Comparison of ENCODE assay signal across 8 cellular contexts in the genomic region with DNA sequence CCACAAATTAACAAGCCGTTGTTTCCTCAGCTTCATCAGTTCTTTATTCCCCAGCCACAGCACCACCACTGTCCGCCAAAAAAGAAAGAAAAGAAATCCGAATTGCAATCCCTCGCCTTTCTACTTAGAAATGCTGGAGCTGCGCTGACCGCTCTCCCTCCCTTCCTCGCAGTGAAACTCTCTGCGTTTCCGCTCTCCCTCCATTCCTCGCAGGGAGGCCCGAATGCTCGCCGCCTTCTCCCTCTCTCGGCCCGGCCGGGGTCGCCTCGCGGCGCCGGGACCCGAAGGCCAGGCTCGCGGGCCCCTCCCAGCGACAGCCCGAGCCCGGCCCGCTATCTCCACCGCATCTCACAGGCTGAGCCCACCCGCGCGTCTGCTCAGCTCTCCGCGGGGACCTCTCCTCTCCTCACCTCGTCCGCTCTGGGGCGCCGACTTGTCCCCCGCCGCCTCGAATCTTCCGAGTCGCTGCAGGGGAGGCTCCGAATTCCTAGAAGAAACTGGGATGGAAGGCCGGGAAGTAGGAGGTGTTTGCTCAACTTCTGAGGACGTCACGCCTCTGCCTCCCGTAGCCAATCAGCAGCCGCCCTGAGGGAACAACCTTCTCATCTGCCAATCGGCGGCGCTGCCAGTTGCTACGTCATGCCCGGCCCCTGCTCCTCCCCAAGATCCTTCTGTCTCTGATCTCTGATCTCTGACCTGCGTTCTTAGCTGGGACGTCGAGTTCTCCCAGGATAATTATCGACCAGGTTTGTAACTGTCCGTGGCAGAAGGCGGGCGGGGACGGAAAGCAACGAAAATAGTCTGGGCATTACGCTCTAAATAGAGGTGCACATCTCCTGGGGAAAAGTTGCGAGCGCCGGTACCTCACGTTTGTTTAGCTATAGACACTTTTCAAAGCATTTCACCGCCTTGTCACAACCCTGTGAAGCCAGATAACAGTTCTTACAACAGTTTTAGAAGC. TPM values are rescaled to one million over a fixed set of nuclear protein-coding genes. Genes with fewer than 3 reads are reported as not detected.
DNase-seq lines count a peak whose midpoint lies in the region; ATAC-seq and TF ChIP-seq lines count a peak whose summit lies in the region.

A gene (minus strand): TSS at position 499 of the 961 bp plus-strand sequence. CDS start 10,523 bp downstream, outside the sequence.

- ATAC-seq in GM19023 (IDR thresholded peaks at IDR 0.05; ENCODE audit: unreplicated experiment) (peak; percentile 100), HG03196 (IDR thresholded peaks at IDR 0.05; ENCODE audit: unreplicated experiment) (peak; percentile 100), lower lobe of right lung (peak; percentile 98 to 99)
- ATAC-seq in activated CD8-positive, alpha-beta memory T cell treated with anti-CD3 and anti-CD28 coated beads, Interleukin-2, amount 10 ng/mL, durations not matched to agents 7 days and 5 days, result peak; percentile 99
- peak; percentile 92 for ATAC-seq in effector memory CD8-positive, alpha-beta T cell (replicated peaks)

- peaks cover 29% of the 10 kb centered on the region for H3K27me3 Mint-ChIP-seq in activated CD8-positive, alpha-beta memory T cell treated with anti-CD3 and anti-CD28 coated beads, Interleukin-2, amount 10 ng/mL, durations not matched to agents 7 days and 5 days
- peaks cover 18 to 28% of the 10 kb centered on the region in 2 donors for H3K27me3 Mint-ChIP-seq in effector memory CD8-positive, alpha-beta T cell

- intact Hi-C loops in A673 (cut with micrococcal nuclease; ENCODE audit: unreplicated experiment) (loop anchor here (5.0 kb wide), 2 partner anchors 127 to 158 kb away; a partner anchor contains a TSS), lower lobe of right lung (cut with DNase I) (no loop called here)

- H3K4me1 ChIP-seq in A673 (ENCODE audit: insufficient read depth, low read length, poor library complexity, severe bottlenecking) (peaks cover 29% of the 10 kb centered on the region), lower lobe of right lung (peaks cover 5% of the 10 kb centered on the region)

- H3K27ac Mint-ChIP-seq in activated CD8-positive, alpha-beta memory T cell treated with anti-CD3 and anti-CD28 coated beads, Interleukin-2, amount 10 ng/mL, durations not matched to agents 7 days and 5 days, result peak within 1 kb of the TSS; percentile 62
- peak within 1 kb of the TSS; percentile 90 to 95 for H3K27ac Mint-ChIP-seq in effector memory CD8-positive, alpha-beta T cell

- H3K4me3 ChIP-seq in A673 (ENCODE audit: low read depth, low read length, poor library complexity, severe bottlenecking) (peak within 1 kb of the TSS; percentile 82), lower lobe of right lung (peak within 1 kb of the TSS; percentile 69)

- H3K9me3 ChIP-seq in A673 (ENCODE audit: low read depth, low read length, poor library complexity, severe bottlenecking) (no peaks in the 10 kb centered on the region), lower lobe of right lung (no peaks in the 10 kb centered on the region)

- H3K36me3 ChIP-seq in A673 (ENCODE audit: insufficient read depth, low read length, poor library complexity, severe bottlenecking) (no peaks in the 10 kb centered on the region), lower lobe of right lung (no peaks in the 10 kb centered on the region)

- H3K27ac ChIP-seq in A673 (ENCODE audit: low read depth, low read length, poor library complexity, severe bottlenecking) (peak within 1 kb of the TSS; percentile 89), lower lobe of right lung (peak within 1 kb of the TSS; percentile 95)

- H3K36me3 Mint-ChIP-seq in activated CD8-positive, alpha-beta memory T cell treated with anti-CD3 and anti-CD28 coated beads, Interleukin-2, amount 10 ng/mL, durations not matched to agents 7 days and 5 days, result no peaks in the 10 kb centered on the region
- H3K36me3 Mint-ChIP-seq in effector memory CD8-positive, alpha-beta T cell (ENCODE audit: insufficient read depth), result peaks cover 8% of the 10 kb centered on the region

- H3K4me1 Mint-ChIP-seq in activated CD8-positive, alpha-beta memory T cell treated with anti-CD3 and anti-CD28 coated beads, Interleukin-2, amount 10 ng/mL, durations not matched to agents 7 days and 5 days, result peaks cover 20% of the 10 kb centered on the region
- H3K4me1 Mint-ChIP-seq in effector memory CD8-positive, alpha-beta T cell (ENCODE audit: low read depth in 2 of 2), result peaks cover 6 to 10% of the 10 kb centered on the region in 2 donors

- TF ChIP-seq CTCF in A673 (conservative IDR thresholded peaks at IDR 0.05; ENCODE audit: low read depth, low read length) (no peak), lower lobe of right lung (IDR thresholded peaks at IDR 0.05) (peak; percentile 10)

- H3K4me3 Mint-ChIP-seq in activated CD8-positive, alpha-beta memory T cell treated with anti-CD3 and anti-CD28 coated beads, Interleukin-2, amount 10 ng/mL, durations not matched to agents 7 days and 5 days, result peak within 1 kb of the TSS; percentile 84
- peak within 1 kb of the TSS; percentile 95 to 96 for H3K4me3 Mint-ChIP-seq in effector memory CD8-positive, alpha-beta T cell

- CTCF ChIA-PET in A673 (lab: Charles Lee), result interaction anchor here (0.5 kb wide), 1 partner anchor 1120 kb away, joined by 3 read pairs; no protein-coding TSS in a partner anchor
- CTCF ChIA-PET in activated CD8-positive, alpha-beta memory T cell treated with anti-CD3 and anti-CD28 coated beads, Interleukin-2, amount 10 ng/mL, durations not matched to agents 7 days and 5 days (lab: Charles Lee), result no interaction called here

- POLR2A ChIA-PET in A673 (lab: Charles Lee; ENCODE audit: low non-redundant PET), result interaction anchor here (0.6 kb wide), 1 partner anchor 1414 kb away, joined by 3 read pairs; a partner anchor contains a TSS

- H3K27me3 ChIP-seq in A673 (replicated peaks; ENCODE audit: insufficient read depth, low read depth, low read length, poor library complexity), result no peaks in the 10 kb centered on the region
- no peaks in the 10 kb centered on the region for H3K27me3 ChIP-seq in lower lobe of right lung (ENCODE audit: low read depth)

- peak; percentile 98 for DNase-seq in A673 (ENCODE audit: low spot score)
- peak; percentile 71 for DNase-seq in NCI-H510A (lab: John Stamatoyannopoulos, UW)
- DNase-seq in activated CD8-positive, alpha-beta memory T cell treated with anti-CD3 and anti-CD28 coated beads, Interleukin-2, amount 10 ng/mL, durations not matched to agents 7 days and 5 days, result peak; percentile 84
- peak; percentile 47 to 52 (median 51) for DNase-seq in effector memory CD8-positive, alpha-beta T cell
- peak; percentile 96 for DNase-seq in lower lobe of right lung
- DNase-seq in stimulated activated CD4-positive, alpha-beta T cell treated with anti-CD3 and anti-CD28 coated beads, Interleukin-4, amount 100 ng/mL, for 4 hours, result peak; percentile 70 to 76

- no peaks in the 10 kb centered on the region for H3K9me3 Mint-ChIP-seq in activated CD8-positive, alpha-beta memory T cell treated with anti-CD3 and anti-CD28 coated beads, Interleukin-2, amount 10 ng/mL, durations not matched to agents 7 days and 5 days (ENCODE audit: low read depth)
- no peaks in the 10 kb centered on the region for H3K9me3 Mint-ChIP-seq in effector memory CD8-positive, alpha-beta T cell

- BruUV-seq in A673 (replicated peaks; lab: Mats Ljungman, UMichigan), result no TSS peak

RNA-seq across cellular contexts. Expression of the gene that starts here (rescaled TPM):
- 38.8 and 44.4 TPM in 2 replicates for total RNA-seq in A673 (2021)
- total RNA-seq in activated CD8-positive, alpha-beta memory T cell treated with anti-CD3 and anti-CD28 coated beads, Interleukin-2, amount 10 ng/mL, durations not matched to agents 7 days and 5 days, result 1 to 10 TPM; 1.6 to 1.7 TPM
- total RNA-seq in lower lobe of right lung, result 24.2 TPM

Comparison
In these comparisons a context has a peak if more than half of its experiments do, and no peak if none do; other contexts are left out.
1. Peak in every context shown above with its lines: DNase-seq, ATAC-seq, H3K4me3 ChIP-seq and H3K27ac ChIP-seq.